In the genomic region with DNA sequence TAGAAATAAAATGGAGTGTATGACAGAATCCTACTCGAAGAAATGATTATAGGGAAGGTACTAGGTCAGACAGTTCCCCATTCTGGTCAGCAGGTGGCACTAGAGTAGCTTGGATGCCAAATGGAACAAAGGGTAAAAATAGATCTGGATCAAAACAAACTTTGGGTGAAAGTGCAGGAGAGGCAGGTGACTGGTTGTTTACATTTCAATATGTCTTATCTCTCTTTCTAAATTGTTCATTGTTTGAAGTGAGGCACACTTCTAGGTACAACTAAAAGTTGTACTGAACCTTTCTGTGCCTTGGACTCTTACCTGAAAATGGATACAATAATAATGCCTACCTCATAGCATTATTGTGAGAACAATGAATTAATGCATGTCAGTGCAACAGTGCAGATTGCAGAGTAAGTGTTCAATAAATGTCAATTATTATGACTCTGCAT, we compare ENCODE assay signal across 8 cellular contexts.
DNase-seq lines count a peak whose midpoint lies in the region; ATAC-seq lines count a peak whose summit lies in the region.

No MANE protein-coding gene starts in this region.

- DNase-seq in AG08396 (ENCODE audit: low spot score) (peak; percentile 61), NCI-H2227 treated with DMSO at 0.1 percent for 48 hours (lab: John Stamatoyannopoulos, UW) (peak; percentile 83), kidney tubule cell (ENCODE audit: low spot score) (peak; percentile 73)
- DNase-seq in activated CD4-positive, CD25-positive, alpha-beta regulatory T cell (lab: John Stamatoyannopoulos, UW): peak; percentile 2 to 50 (median 26)
- DNase-seq in central memory CD4-positive, alpha-beta T cell: peak; percentile 54
- peak; percentile 56 to 57 for DNase-seq in stimulated activated CD4-positive, alpha-beta T cell treated with anti-CD3 and anti-CD28 coated beads, Interleukin-4, amount 100 ng/mL, for 4 hours

- ATAC-seq in GM18868 (IDR thresholded peaks at IDR 0.05; ENCODE audit: unreplicated experiment): peak; percentile 83
- peak; percentile 78 for ATAC-seq in HG03159 (IDR thresholded peaks at IDR 0.05; ENCODE audit: unreplicated experiment)

Comparison
In these comparisons a context has a peak if more than half of its experiments do, and no peak if none do; other contexts are left out.
1. Peak in every context shown above with its lines: DNase-seq and ATAC-seq.
2. DNase-seq: peak in every context shown above with its lines; median percentile 83 in NCI-H2227 treated with DMSO at 0.1 percent for 48 hours; 73 in kidney tubule cell; 61 in AG08396; 56 in stimulated activated CD4-positive, alpha-beta T cell treated with anti-CD3 and anti-CD28 coated beads, Interleukin-4, amount 100 ng/mL, for 4 hours; 54 in central memory CD4-positive, alpha-beta T cell; 26 in activated CD4-positive, CD25-positive, alpha-beta regulatory T cell.